22 cellular contexts compared by ENCODE assay signal in genomic region chr9:124395826-124396225, GRCh38. TPM values are rescaled to one million over a fixed set of nuclear protein-coding genes. Genes with fewer than 3 reads are reported as not detected.
DNase-seq lines count a peak whose midpoint lies in the region; ATAC-seq and TF ChIP-seq lines count a peak whose summit lies in the region.
"Had no signal": no experiment of that assay in that cellular context is flagged by ENCODE, and none has a peak within 500 bp of the region (broad histone marks: within the 10 kb centered on the region; RNA-seq: fewer than 3 reads in every experiment).

No MANE protein-coding gene starts in this region.

- no peak overlapping the region for H2AK5ac ChIP-seq in IMR-90 (ENCODE audit: low read depth, low read length)

- H3K4ac ChIP-seq in IMR-90 (ENCODE audit: low read depth, low read length) = peak overlapping the region; percentile 11; the same call in 1 of the 2 replicates

- H4K20me1 ChIP-seq in GM23338 (replicated peaks; ENCODE audit: insufficient read depth) = peaks cover 50% of the 10 kb centered on the region
- H4K20me1 ChIP-seq in IMR-90 (ENCODE audit: insufficient read depth, low read length) = peaks cover 59% of the 10 kb centered on the region

- no peak for TF ChIP-seq EP300 in upper lobe of left lung (IDR thresholded peaks at IDR 0.05)

- intact Hi-C loops in IMR-90 (cut with micrococcal nuclease) = no loop called here

- H3K27me3 ChIP-seq in GM23338 (ENCODE audit: insufficient read depth) (no peaks in the 10 kb centered on the region), IMR-90 (ENCODE audit: control insufficient read depth, insufficient read depth, low read length) (no peaks in the 10 kb centered on the region), SJCRH30 (no peaks in the 10 kb centered on the region), upper lobe of left lung (no peaks in the 10 kb centered on the region)

- no peak overlapping the region for H3K56ac ChIP-seq in IMR-90 (ENCODE audit: extremely low read depth, insufficient read depth, low read length)

- H3K4me3 Mint-ChIP-seq in GM23338 = no peak overlapping the region
- H3K4me3 Mint-ChIP-seq: CD8-positive, alpha-beta T cell; H9 had no signal

- CTCF ChIA-PET in IMR-90 (lab: Yijun Ruan, JAX) = interaction anchor here (1.0 kb wide), 1 partner anchor 9 kb away, joined by 3 read pairs; no protein-coding TSS in a partner anchor

- POLR2A ChIA-PET in IMR-90 (lab: Charles Lee; ENCODE audit: unreplicated experiment) = no interaction called here

- no peak overlapping the region for H3K4me3 ChIP-seq in GM23338
- H3K4me3 ChIP-seq in IMR-90 (ENCODE audit: insufficient read depth, low read depth, low read length) = no peak overlapping the region
- H3K4me3 ChIP-seq in SJCRH30 = no peak overlapping the region
- H3K4me3 ChIP-seq in upper lobe of left lung = no peak overlapping the region
- H3K4me3 ChIP-seq: GM12878, GM23248 had no signal

- ATAC-seq in GM23338 (no peak), IMR-90 (ENCODE audit: low read depth) (no peak), upper lobe of left lung (ENCODE audit: low FRiP score in 2 of 2) (no peak)
- ATAC-seq: CD8-positive, alpha-beta T cell; GM12878; HCT116 had no signal

- peaks cover 15% of the 10 kb centered on the region for H3K9me1 ChIP-seq in IMR-90 (ENCODE audit: insufficient read depth, low read length)

- DNase-seq in GM23338 (ENCODE audit: low spot score) (no peak), IMR-90 (peak; percentile 46), iris pigment epithelial cell (ENCODE audit: low read depth) (peak; percentile 57), SJCRH30 (no peak), upper lobe of left lung (no peak)
- DNase-seq in activated CD4-positive, alpha-beta T cell treated with anti-CD3 and anti-CD28 coated beads for 1 hour = no peak
- DNase-seq: Caco-2; CD4-positive, CD25-positive, alpha-beta regulatory T cell; CD8-positive, alpha-beta T cell; DMS153; DMS79; EL; GDM1; GM23248; H9 had no signal

- TF ChIP-seq CTCF in GM23338 (conservative IDR thresholded peaks at IDR 0.05; ENCODE audit: low read depth in 2 of 2) (no peak), IMR-90 (conservative IDR thresholded peaks at IDR 0.05; ENCODE audit: low read depth, low read length) (no peak), upper lobe of left lung (IDR thresholded peaks at IDR 0.05) (no peak)

- H3K9me3 ChIP-seq in IMR-90 (ENCODE audit: control insufficient read depth, insufficient read depth, low read length) (no peaks in the 10 kb centered on the region), SJCRH30 (replicated peaks) (no peaks in the 10 kb centered on the region), upper lobe of left lung (no peaks in the 10 kb centered on the region)
- H3K9me3 ChIP-seq: Caco-2 had no signal

- no peak overlapping the region for H4K91ac ChIP-seq in IMR-90 (ENCODE audit: insufficient read depth, low read depth, low read length)

- H3K14ac ChIP-seq in IMR-90 (replicated peaks; ENCODE audit: low read depth, low read length) = no peak overlapping the region

- no peak overlapping the region for H3K9ac ChIP-seq in IMR-90 (ENCODE audit: low read depth, low read length)
- H3K9ac ChIP-seq: GM23248 had no signal

- H3K27ac ChIP-seq in GM23338 (ENCODE audit: low read depth) (peak overlapping the region; percentile 10; the same call in 1 of the 2 replicates), IMR-90 (ENCODE audit: insufficient read depth, low read length) (no peak overlapping the region), SJCRH30 (no peak overlapping the region), upper lobe of left lung (no peak overlapping the region)
- H3K27ac ChIP-seq: C4-2B, GM23248 had no signal

- H3K4me2 ChIP-seq in GM23338 = no peak overlapping the region
- H3K4me2 ChIP-seq in IMR-90 (ENCODE audit: low read depth, low read length) = no peak overlapping the region

- H3K79me2 ChIP-seq in GM23338 (replicated peaks; ENCODE audit: insufficient read depth) = peaks cover 100% of the 10 kb centered on the region

- no peak for TF ChIP-seq RAD21 in IMR-90 (IDR thresholded peaks at IDR 0.05; ENCODE audit: low read length)

- dilution Hi-C loops in IMR-90 (cut with HindIII; ENCODE audit: low sequenced_read_pairs, unreplicated experiment) = no loop called here

- H3K9me3 Mint-ChIP-seq in GM23338 = no peaks in the 10 kb centered on the region
- H3K9me3 Mint-ChIP-seq: CD4-positive, CD25-positive, alpha-beta regulatory T cell; CD8-positive, alpha-beta T cell; H9 had no signal

- H3K27ac Mint-ChIP-seq in GM23338 = no peak overlapping the region

- H2BK20ac ChIP-seq in IMR-90 (ENCODE audit: low read depth, low read length) = no peak overlapping the region

- H3K23ac ChIP-seq in IMR-90 (ENCODE audit: low read depth, low read length) = no peak overlapping the region

- H2BK120ac ChIP-seq in IMR-90 (ENCODE audit: low read depth, low read length) = peak overlapping the region; percentile 16; the same call in 1 of the 2 replicates

- no peak overlapping the region for H2BK15ac ChIP-seq in IMR-90 (ENCODE audit: low read depth, low read length)

- no TSS peak for BruUV-seq in IMR-90 (replicated peaks; lab: Mats Ljungman, UMichigan)

- H3K36me3 Mint-ChIP-seq in GM23338 (ENCODE audit: low read depth) = peaks cover 3% of the 10 kb centered on the region; the same call in 2 of the 3 replicates

- WGBS in IMR-90 (ENCODE audit: extremely low coverage in 2 of 2, insufficient read length in 1 of 2), 2 experiments = 60% methylated on average over 1 of the region's 4 CpGs; no CpG with 5 or more reads in 1 of the 2 experiments
- WGBS in upper lobe of left lung, 2 donors = 87 to 94% methylated on average over 4 of the region's 4 CpGs

- 0 out of 2 replicates have a peak, but pooled peaks cover 2% of the 10 kb centered on the region for H3F3A ChIP-seq in GM23338 (replicated peaks; ENCODE audit: low read depth)

- no peak overlapping the region for H2BK5ac ChIP-seq in IMR-90 (ENCODE audit: low read depth, low read length, poor library complexity, severe bottlenecking)

- no peak overlapping the region for H2AK9ac ChIP-seq in IMR-90 (replicated peaks; ENCODE audit: low read depth, low read length, poor library complexity)

- TF ChIP-seq POLR2A in IMR-90 (IDR thresholded peaks at IDR 0.05; ENCODE audit: low read depth, low read length) = no peak
- TF ChIP-seq POLR2A in upper lobe of left lung (IDR thresholded peaks at IDR 0.05) = no peak

- peaks cover 54% of the 10 kb centered on the region for H3K4me1 Mint-ChIP-seq in GM23338

- no peak overlapping the region for H3K18ac ChIP-seq in IMR-90 (ENCODE audit: low read depth, low read length)

- no peaks in the 10 kb centered on the region for H3K9me2 ChIP-seq in GM23338 (ENCODE audit: insufficient read depth)

- H3K36me3 ChIP-seq in GM23338 (ENCODE audit: insufficient read depth) = no peaks in the 10 kb centered on the region
- H3K36me3 ChIP-seq in IMR-90 (ENCODE audit: control insufficient read depth, insufficient read depth, low read length) = peaks cover 7% of the 10 kb centered on the region
- peaks cover 31% of the 10 kb centered on the region for H3K36me3 ChIP-seq in SJCRH30
- peaks cover 0 to 15% (median 9%) of the 10 kb centered on the region in 4 donors for H3K36me3 ChIP-seq in upper lobe of left lung

- no peak overlapping the region for H4K5ac ChIP-seq in IMR-90 (ENCODE audit: low read depth, low read length)

- H2AFZ ChIP-seq in GM23338 (no peak overlapping the region), IMR-90 (replicated peaks; ENCODE audit: low read length, poor library complexity) (no peak overlapping the region)
- H2AFZ ChIP-seq: GM23248 had no signal

- peaks cover 7% of the 10 kb centered on the region for H3K27me3 Mint-ChIP-seq in GM23338 (ENCODE audit: insufficient read depth, low read depth, poor library complexity)
- H3K27me3 Mint-ChIP-seq: CD4-positive, CD25-positive, alpha-beta regulatory T cell had no signal

- H3K4me1 ChIP-seq in GM23338 (ENCODE audit: insufficient read depth) (peaks cover 37% of the 10 kb centered on the region), IMR-90 (ENCODE audit: control insufficient read depth, insufficient read depth, low read length) (peaks cover 47% of the 10 kb centered on the region), SJCRH30 (peaks cover 31% of the 10 kb centered on the region), upper lobe of left lung (peaks cover 10 to 36% (median 15%) of the 10 kb centered on the region in 4 donors)

- H4K8ac ChIP-seq in IMR-90 (ENCODE audit: low read depth in 2 of 2, low read length in 2 of 2) = peak overlapping the region in 1 of 2 experiments; percentile 16; a peak in 1 of 4 replicates

- H3K79me1 ChIP-seq in IMR-90 (ENCODE audit: low read depth in 1 of 2, low read length in 2 of 2) = peaks cover 32 to 90% of the 10 kb centered on the region in 2 experiments

- in situ Hi-C loops in IMR-90 (cut with MboI; ENCODE audit: low sequenced_read_pairs) = no loop called here

TF ChIP-seq in GM23338, 12 proteins besides CTCF, POLR2A, EP300 and RAD21 (continues in another document):
- no peak for TF ChIP-seq CREB1 (CRISPR knock-in tag; IDR thresholded peaks at IDR 0.05; ENCODE audit: low read depth)

TF ChIP-seq in IMR-90, 13 proteins besides CTCF, POLR2A, EP300 and RAD21 (continues in another document):
- TF ChIP-seq MXI1 (IDR thresholded peaks at IDR 0.05; ENCODE audit: borderline replicate concordance, low read depth, low read length) (peak; percentile 51; the same call in 1 of the 2 replicates), CEBPB (IDR thresholded peaks at IDR 0.05; ENCODE audit: low read depth, low read length) (no peak)

RNA-seq across cellular contexts. Expression of gene PSMB7, which starts 19.4 kb away (rescaled TPM):
- total RNA-seq in GM23338 (2014; rRNA removed; shearing (Covaris generic)) = 255 and 364 TPM in 2 replicates
- polyA plus RNA-seq in GM23338 (2016; fragmentation: Nextera tagmentation; extraction: Ambion mirVana) (238 and 268 TPM in 2 replicates), IMR-90 (2012; rRNA removed) (318 and 340 TPM in 2 replicates)
- total RNA-seq in IMR-90 (2012; rRNA removed) (369 and 430 TPM in 2 replicates), upper lobe of left lung (100 to 1,000 TPM in 2 of 6 donors, 10 to 100 TPM in 4; 17.8 to 112 (median 87.1) TPM)
- polyA plus RNA-seq in IMR-90 (2012; cell fraction: cytosol; rRNA removed) = 154 and 232 TPM in 2 replicates
- 50.0 and 129 TPM in 2 replicates for polyA plus RNA-seq in IMR-90 (2012; cell fraction: nucleus; rRNA removed; ENCODE audit: low replicate concordance)
- 393 and 403 TPM in 2 replicates for total RNA-seq in SJCRH30 (2014; rRNA removed; shearing (Covaris generic))

RNA-seq across cellular contexts. Expression of gene ADGRD2, which starts 54.4 kb away (rescaled TPM):
- 0.45 TPM in 1 of 2 replicates, not detected in the other for total RNA-seq in GM23338 (2014; rRNA removed; shearing (Covaris generic))
- polyA plus RNA-seq in GM23338 (2016; fragmentation: Nextera tagmentation; extraction: Ambion mirVana) (0.78 and 0.89 TPM in 2 replicates), IMR-90 (2012; rRNA removed) (not detected in 2 replicates)
- total RNA-seq in IMR-90 (2012; rRNA removed) (not detected in 2 replicates), upper lobe of left lung (not detected)
- polyA plus RNA-seq in IMR-90 (2012; cell fraction: cytosol; rRNA removed) = not detected in 2 replicates
- polyA plus RNA-seq in IMR-90 (2012; cell fraction: nucleus; rRNA removed; ENCODE audit: low replicate concordance) = not detected in 2 replicates
- not detected in 2 replicates for total RNA-seq in SJCRH30 (2014; rRNA removed; shearing (Covaris generic))
- total RNA-seq: A172; A673; Caco-2; CD4-positive, CD25-positive, alpha-beta regulatory T cell; CD8-positive, alpha-beta T cell; GM12878; GM23248; H4 had no signal
- polyA plus RNA-seq: BJ; CD4-positive, CD25-positive, alpha-beta regulatory T cell; GM12878; GM23248 had no signal

Comparison
In these comparisons a context has a peak if more than half of its experiments do, and no peak if none do; other contexts are left out.
1. DNase-seq: peak in IMR-90 (single experiment) and iris pigment epithelial cell (single experiment); none in GM23338 (single experiment), activated CD4-positive, alpha-beta T cell treated with anti-CD3 and anti-CD28 coated beads for 1 hour (single experiment), SJCRH30 (0 of 2) and upper lobe of left lung (0 of 2).